2 cellular contexts compared by ENCODE assay signal in the genomic region with DNA sequence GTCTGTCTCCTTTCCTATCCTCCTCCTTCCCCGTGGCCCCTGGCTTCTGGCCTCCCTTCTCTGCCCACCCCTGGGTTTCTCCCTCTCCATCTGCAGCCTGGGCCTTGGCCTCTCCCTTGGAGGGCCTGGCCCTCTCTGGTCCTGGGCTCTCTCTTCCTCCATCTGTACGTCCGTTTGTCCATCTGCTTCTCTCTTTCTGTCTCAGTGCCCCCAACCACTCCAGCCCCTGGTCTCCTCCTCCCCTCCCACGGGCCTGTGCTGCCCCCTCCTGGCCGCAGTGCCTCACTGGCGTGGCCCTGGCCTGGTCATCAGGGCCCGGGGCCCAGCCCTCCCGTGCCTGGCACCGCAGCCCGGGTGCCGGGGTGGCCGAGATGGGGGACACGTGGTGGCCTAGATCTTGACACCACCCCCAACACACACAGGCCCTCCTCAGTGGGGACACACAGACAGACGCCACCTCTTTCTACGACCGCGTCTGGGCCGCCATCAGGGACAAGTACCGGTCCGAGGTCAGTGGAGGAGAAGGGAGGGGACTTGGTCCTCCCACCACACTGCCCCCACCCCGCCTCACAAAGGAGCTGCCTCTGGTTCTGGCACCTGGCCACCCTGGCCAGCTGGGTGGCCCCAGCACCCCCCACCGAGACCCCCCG.
A peak's percentile ranks its signal among the peaks of the same experiment; 100 is the strongest.
TF ChIP-seq lines count a peak whose summit lies in the region.

No MANE protein-coding gene starts in this region.

TF ChIP-seq in A549, 52 proteins besides CTCF, POLR2A, EP300 and RAD21:
- TF ChIP-seq, protein P1, sequence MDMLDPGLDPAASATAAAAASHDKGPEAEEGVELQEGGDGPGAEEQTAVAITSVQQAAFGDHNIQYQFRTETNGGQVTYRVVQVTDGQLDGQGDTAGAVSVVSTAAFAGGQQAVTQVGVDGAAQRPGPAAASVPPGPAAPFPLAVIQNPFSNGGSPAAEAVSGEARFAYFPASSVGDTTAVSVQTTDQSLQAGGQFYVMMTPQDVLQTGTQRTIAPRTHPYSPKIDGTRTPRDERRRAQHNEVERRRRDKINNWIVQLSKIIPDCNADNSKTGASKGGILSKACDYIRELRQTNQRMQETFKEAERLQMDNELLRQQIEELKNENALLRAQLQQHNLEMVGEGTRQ (IDR thresholded peaks at IDR 0.05) = no peak
- peak; percentile 60 for TF ChIP-seq SMC3 (IDR thresholded peaks at IDR 0.05)

TF ChIP-seq in HepG2, 621 proteins besides CTCF, POLR2A, EP300 and RAD21 (continues in another document):
- TF ChIP-seq PAWR (CRISPR knock-in tag; IDR thresholded peaks at IDR 0.05; ENCODE audit: borderline replicate concordance) = no peak
- 0 out of 2 replicates have a peak, but pooled peaks have one; percentile 35 for TF ChIP-seq KDM3A (CRISPR knock-in tag; IDR thresholded peaks at IDR 0.05; ENCODE audit: low read depth)
- TF ChIP-seq, protein P2, sequence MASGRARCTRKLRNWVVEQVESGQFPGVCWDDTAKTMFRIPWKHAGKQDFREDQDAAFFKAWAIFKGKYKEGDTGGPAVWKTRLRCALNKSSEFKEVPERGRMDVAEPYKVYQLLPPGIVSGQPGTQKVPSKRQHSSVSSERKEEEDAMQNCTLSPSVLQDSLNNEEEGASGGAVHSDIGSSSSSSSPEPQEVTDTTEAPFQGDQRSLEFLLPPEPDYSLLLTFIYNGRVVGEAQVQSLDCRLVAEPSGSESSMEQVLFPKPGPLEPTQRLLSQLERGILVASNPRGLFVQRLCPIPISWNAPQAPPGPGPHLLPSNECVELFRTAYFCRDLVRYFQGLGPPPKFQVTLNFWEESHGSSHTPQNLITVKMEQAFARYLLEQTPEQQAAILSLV (CRISPR knock-in tag; IDR thresholded peaks at IDR 0.05; ENCODE audit: borderline replicate concordance) = no peak
- no peak for TF ChIP-seq EZH2 (conservative IDR thresholded peaks at IDR 0.05; ENCODE audit: low read depth, low read length)
- TF ChIP-seq HOXA7 (CRISPR knock-in tag; IDR thresholded peaks at IDR 0.05) = no peak
- no peak for TF ChIP-seq ZNF772 (CRISPR knock-in tag; IDR thresholded peaks at IDR 0.05)
- TF ChIP-seq, protein P3, sequence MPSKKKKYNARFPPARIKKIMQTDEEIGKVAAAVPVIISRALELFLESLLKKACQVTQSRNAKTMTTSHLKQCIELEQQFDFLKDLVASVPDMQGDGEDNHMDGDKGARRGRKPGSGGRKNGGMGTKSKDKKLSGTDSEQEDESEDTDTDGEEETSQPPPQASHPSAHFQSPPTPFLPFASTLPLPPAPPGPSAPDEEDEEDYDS (CRISPR knock-in tag; IDR thresholded peaks at IDR 0.05) = no peak
- TF ChIP-seq, protein P4, sequence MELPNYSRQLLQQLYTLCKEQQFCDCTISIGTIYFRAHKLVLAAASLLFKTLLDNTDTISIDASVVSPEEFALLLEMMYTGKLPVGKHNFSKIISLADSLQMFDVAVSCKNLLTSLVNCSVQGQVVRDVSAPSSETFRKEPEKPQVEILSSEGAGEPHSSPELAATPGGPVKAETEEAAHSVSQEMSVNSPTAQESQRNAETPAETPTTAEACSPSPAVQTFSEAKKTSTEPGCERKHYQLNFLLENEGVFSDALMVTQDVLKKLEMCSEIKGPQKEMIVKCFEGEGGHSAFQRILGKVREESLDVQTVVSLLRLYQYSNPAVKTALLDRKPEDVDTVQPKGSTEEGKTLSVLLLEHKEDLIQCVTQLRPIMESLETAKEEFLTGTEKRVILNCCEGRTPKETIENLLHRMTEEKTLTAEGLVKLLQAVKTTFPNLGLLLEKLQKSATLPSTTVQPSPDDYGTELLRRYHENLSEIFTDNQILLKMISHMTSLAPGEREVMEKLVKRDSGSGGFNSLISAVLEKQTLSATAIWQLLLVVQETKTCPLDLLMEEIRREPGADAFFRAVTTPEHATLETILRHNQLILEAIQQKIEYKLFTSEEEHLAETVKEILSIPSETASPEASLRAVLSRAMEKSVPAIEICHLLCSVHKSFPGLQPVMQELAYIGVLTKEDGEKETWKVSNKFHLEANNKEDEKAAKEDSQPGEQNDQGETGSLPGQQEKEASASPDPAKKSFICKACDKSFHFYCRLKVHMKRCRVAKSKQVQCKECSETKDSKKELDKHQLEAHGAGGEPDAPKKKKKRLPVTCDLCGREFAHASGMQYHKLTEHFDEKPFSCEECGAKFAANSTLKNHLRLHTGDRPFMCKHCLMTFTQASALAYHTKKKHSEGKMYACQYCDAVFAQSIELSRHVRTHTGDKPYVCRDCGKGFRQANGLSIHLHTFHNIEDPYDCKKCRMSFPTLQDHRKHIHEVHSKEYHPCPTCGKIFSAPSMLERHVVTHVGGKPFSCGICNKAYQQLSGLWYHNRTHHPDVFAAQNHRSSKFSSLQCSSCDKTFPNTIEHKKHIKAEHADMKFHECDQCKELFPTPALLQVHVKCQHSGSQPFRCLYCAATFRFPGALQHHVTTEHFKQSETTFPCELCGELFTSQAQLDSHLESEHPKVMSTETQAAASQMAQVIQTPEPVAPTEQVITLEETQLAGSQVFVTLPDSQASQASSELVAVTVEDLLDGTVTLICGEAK (IDR thresholded peaks at IDR 0.05) = no peak
- TF ChIP-seq, protein P4 (CRISPR knock-in tag; IDR thresholded peaks at IDR 0.05) = no peak
- TF ChIP-seq, protein P5, sequence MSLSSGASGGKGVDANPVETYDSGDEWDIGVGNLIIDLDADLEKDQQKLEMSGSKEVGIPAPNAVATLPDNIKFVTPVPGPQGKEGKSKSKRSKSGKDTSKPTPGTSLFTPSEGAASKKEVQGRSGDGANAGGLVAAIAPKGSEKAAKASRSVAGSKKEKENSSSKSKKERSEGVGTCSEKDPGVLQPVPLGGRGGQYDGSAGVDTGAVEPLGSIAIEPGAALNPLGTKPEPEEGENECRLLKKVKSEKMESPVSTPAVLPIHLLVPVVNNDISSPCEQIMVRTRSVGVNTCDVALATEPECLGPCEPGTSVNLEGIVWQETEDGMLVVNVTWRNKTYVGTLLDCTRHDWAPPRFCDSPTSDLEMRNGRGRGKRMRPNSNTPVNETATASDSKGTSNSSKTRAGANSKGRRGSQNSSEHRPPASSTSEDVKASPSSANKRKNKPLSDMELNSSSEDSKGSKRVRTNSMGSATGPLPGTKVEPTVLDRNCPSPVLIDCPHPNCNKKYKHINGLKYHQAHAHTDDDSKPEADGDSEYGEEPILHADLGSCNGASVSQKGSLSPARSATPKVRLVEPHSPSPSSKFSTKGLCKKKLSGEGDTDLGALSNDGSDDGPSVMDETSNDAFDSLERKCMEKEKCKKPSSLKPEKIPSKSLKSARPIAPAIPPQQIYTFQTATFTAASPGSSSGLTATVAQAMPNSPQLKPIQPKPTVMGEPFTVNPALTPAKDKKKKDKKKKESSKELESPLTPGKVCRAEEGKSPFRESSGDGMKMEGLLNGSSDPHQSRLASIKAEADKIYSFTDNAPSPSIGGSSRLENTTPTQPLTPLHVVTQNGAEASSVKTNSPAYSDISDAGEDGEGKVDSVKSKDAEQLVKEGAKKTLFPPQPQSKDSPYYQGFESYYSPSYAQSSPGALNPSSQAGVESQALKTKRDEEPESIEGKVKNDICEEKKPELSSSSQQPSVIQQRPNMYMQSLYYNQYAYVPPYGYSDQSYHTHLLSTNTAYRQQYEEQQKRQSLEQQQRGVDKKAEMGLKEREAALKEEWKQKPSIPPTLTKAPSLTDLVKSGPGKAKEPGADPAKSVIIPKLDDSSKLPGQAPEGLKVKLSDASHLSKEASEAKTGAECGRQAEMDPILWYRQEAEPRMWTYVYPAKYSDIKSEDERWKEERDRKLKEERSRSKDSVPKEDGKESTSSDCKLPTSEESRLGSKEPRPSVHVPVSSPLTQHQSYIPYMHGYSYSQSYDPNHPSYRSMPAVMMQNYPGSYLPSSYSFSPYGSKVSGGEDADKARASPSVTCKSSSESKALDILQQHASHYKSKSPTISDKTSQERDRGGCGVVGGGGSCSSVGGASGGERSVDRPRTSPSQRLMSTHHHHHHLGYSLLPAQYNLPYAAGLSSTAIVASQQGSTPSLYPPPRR (CRISPR knock-in tag; IDR thresholded peaks at IDR 0.05; ENCODE audit: borderline replicate concordance) = no peak
- TF ChIP-seq REL (CRISPR knock-in tag; conservative IDR thresholded peaks at IDR 0.05) = no peak
- no peak for TF ChIP-seq ZBTB1 (CRISPR knock-in tag; IDR thresholded peaks at IDR 0.05; ENCODE audit: borderline replicate concordance)
- TF ChIP-seq ZNF629 (CRISPR knock-in tag; conservative IDR thresholded peaks at IDR 0.05) = no peak
- TF ChIP-seq, protein P6, sequence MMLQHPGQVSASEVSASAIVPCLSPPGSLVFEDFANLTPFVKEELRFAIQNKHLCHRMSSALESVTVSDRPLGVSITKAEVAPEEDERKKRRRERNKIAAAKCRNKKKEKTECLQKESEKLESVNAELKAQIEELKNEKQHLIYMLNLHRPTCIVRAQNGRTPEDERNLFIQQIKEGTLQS (CRISPR knock-in tag; IDR thresholded peaks at IDR 0.05) = no peak
- no peak for TF ChIP-seq PRMT3 (CRISPR knock-in tag; IDR thresholded peaks at IDR 0.05; ENCODE audit: borderline replicate concordance, low read depth)
- TF ChIP-seq, protein P7, sequence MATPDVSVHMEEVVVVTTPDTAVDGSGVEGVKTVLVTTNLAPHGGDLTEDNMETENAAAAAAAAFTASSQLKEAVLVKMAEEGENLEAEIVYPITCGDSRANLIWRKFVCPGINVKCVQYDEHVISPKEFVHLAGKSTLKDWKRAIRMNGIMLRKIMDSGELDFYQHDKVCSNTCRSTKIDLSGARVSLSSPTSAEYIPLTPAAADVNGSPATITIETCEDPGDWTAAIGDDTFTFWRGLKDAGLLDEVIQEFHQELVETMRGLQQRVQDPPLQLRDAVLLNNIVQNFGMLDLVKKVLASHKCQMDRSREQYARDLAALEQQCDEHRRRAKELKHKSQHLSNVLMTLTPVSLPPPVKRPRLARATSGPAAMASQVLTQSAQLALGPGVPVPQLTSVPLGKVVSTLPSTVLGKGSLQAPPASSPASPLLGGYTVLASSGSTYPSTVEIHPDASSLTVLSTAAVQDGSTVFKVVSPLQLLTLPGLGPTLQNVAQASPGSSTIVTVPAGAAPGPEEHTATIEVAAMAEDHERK (CRISPR knock-in tag; IDR thresholded peaks at IDR 0.05; ENCODE audit: low read depth) = no peak
- TF ChIP-seq ZSCAN22 (CRISPR knock-in tag; IDR thresholded peaks at IDR 0.05) = no peak
- no peak for TF ChIP-seq ZNF749 (CRISPR knock-in tag; IDR thresholded peaks at IDR 0.05; ENCODE audit: borderline replicate concordance)
- TF ChIP-seq, protein P8, sequence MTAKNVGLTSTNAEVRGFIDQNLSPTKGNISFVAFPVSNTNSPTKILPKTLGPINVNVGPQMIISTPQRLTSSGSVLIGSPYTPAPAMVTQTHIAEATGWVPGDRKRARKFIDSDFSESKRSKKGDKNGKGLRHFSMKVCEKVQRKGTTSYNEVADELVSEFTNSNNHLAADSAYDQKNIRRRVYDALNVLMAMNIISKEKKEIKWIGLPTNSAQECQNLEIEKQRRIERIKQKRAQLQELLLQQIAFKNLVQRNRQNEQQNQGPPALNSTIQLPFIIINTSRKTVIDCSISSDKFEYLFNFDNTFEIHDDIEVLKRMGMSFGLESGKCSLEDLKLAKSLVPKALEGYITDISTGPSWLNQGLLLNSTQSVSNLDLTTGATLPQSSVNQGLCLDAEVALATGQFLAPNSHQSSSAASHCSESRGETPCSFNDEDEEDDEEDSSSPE (CRISPR knock-in tag; IDR thresholded peaks at IDR 0.05) = no peak
- TF ChIP-seq ZFY (CRISPR knock-in tag; IDR thresholded peaks at IDR 0.05) = 0 out of 2 replicates have a peak, but pooled peaks have one; percentile 17
- TF ChIP-seq ZNF891 (CRISPR knock-in tag; IDR thresholded peaks at IDR 0.05) = no peak
- no peak for TF ChIP-seq ZNF678 (CRISPR knock-in tag; IDR thresholded peaks at IDR 0.05)
- TF ChIP-seq, protein P9, sequence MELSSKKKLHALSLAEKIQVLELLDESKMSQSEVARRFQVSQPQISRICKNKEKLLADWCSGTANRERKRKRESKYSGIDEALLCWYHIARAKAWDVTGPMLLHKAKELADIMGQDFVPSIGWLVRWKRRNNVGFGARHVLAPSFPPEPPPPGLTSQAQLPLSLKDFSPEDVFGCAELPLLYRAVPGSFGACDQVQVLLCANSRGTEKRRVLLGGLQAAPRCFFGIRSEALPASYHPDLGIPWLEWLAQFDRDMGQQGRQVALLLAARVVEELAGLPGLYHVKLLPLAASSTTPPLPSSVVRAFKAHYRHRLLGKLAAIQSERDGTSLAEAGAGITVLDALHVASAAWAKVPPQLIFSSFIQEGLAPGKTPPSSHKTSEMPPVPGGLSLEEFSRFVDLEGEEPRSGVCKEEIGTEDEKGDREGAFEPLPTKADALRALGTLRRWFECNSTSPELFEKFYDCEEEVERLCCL (CRISPR knock-in tag; IDR thresholded peaks at IDR 0.05; ENCODE audit: borderline replicate concordance) = no peak
- no peak for TF ChIP-seq ZNF780A (CRISPR knock-in tag; IDR thresholded peaks at IDR 0.05)
- TF ChIP-seq ZNF792 (CRISPR knock-in tag; IDR thresholded peaks at IDR 0.05) = no peak
- TF ChIP-seq ATRX (CRISPR knock-in tag; IDR thresholded peaks at IDR 0.05; ENCODE audit: borderline replicate concordance) = no peak
- no peak for TF ChIP-seq YY1 (IDR thresholded peaks at IDR 0.05; ENCODE audit: insufficient read depth, insufficient replicate concordance, low read depth, low read length)
- TF ChIP-seq PCBP2 (optimal IDR thresholded peaks at IDR 0.05; ENCODE audit: low read depth, low read length, poor library complexity, severe bottlenecking) = peak; percentile 29
- TF ChIP-seq SIN3B (IDR thresholded peaks at IDR 0.05; ENCODE audit: low read length) = no peak
- no peak for TF ChIP-seq POGZ (CRISPR knock-in tag; IDR thresholded peaks at IDR 0.05)
- no peak for TF ChIP-seq ZBTB21 (CRISPR knock-in tag; IDR thresholded peaks at IDR 0.05)
- 0 out of 2 replicates have a peak, but pooled peaks have one; percentile 26 for TF ChIP-seq SAFB2 (CRISPR knock-in tag; IDR thresholded peaks at IDR 0.05; ENCODE audit: borderline replicate concordance, low read depth)
- no peak for TF ChIP-seq ZNF75D (CRISPR knock-in tag; IDR thresholded peaks at IDR 0.05; ENCODE audit: borderline replicate concordance)
